Comparison of ENCODE assay signal across 13 cellular contexts in the genomic region with DNA sequence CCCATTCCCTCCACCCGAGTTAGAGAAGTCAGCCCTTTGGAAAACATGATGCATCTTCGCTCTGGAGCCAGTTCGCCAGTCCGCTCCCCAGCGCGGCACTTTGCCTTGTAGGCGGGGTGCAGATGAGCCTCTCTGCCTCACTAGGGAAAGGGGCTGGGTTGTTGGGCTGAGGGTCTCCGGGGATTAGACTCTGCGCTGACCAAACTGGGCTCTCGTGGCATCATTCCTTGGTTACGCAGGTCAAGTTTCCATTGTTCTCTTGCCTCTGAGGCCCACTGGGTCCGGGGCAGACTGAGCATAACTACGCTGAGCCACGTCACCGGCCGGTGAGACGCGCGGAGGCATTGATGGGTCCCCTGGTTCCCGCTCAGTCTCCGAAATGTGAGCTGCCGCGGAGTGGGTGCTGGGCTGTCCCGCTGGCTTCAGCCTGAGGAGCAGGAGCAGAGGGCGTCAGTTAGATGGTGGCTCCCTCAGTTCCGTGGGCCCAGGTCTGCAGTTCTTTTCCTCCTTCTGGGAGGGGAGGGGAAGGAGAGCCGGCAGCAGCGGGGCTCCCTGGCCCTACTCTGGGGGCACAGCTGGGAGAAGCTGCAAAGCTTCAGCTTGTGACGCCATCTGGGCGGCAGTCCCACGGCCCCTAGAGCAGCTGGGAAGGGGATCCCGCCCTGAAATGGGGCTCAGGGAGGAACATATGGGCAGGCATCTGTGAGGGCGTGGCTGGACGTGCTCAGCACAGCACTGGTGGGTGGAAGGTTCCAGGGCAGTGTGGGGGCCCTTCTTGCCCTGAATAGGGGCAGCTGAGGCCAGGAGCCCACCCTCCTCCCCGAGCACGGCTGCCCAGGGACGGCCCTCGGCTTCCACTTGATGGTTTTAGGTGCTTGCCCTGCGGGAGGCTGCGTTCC.
DNase-seq lines count a peak whose midpoint lies in the region; ATAC-seq and TF ChIP-seq lines count a peak whose summit lies in the region.
"Had no signal": no experiment of that assay in that cellular context is flagged by ENCODE, and none has a peak within 500 bp of the region (broad histone marks: within the 10 kb centered on the region; RNA-seq: fewer than 3 reads in every experiment).

No MANE protein-coding gene starts in this region.

- peak overlapping the region; percentile 75 for H3K27ac Mint-ChIP-seq in neural crest cell (ENCODE audit: unreplicated experiment)
- H3K27ac Mint-ChIP-seq: activated naive CD4-positive, alpha-beta T cell treated with anti-CD3 and anti-CD28 coated beads, Interleukin-2, amount 50 U/mL, for 24 hours had no signal

- WGBS in tibial nerve, 2 donors = 51 to 55% methylated on average over 14 to 23 of the region's 40 CpGs

- H3K27ac ChIP-seq in fibroblast of lung (ENCODE audit: insufficient read depth, low read length) (peak overlapping the region; percentile 89), tibial nerve (peak overlapping the region; percentile 68 to 85 (median 76))

- no peaks in the 10 kb centered on the region for H3K9me3 ChIP-seq in fibroblast of lung (ENCODE audit: control insufficient read depth, insufficient read depth, low read depth, low read length)
- peaks cover 0 to 5% (median 0%) of the 10 kb centered on the region in 4 donors for H3K9me3 ChIP-seq in tibial nerve

- peak overlapping the region; percentile 70 for H3K4me2 ChIP-seq in fibroblast of lung (ENCODE audit: extremely low read depth, insufficient read depth, low read length)
- H3K4me2 ChIP-seq: smooth muscle cell had no signal

- no peaks in the 10 kb centered on the region for H3K79me2 ChIP-seq in fibroblast of lung (ENCODE audit: control insufficient read depth, insufficient read depth, low read length)

- H3K4me3 Mint-ChIP-seq in neural crest cell = no peak overlapping the region
- H3K4me3 Mint-ChIP-seq: activated naive CD4-positive, alpha-beta T cell treated with anti-CD3 and anti-CD28 coated beads, Interleukin-2, amount 50 U/mL, for 24 hours had no signal

- peak; percentile 37 for DNase-seq in NCI-H524 treated with DMSO at 0.1 percent for 48 hours (lab: John Stamatoyannopoulos, UW)
- peak in 1 of 2 donors; percentile 74 for DNase-seq in fibroblast of lung (ENCODE audit: low read depth in 2 of 2)
- no peak for DNase-seq in neural crest cell (ENCODE audit: low read depth, low spot score)
- no peak for DNase-seq in tibial nerve (ENCODE audit: low spot score in 2 of 2)
- DNase-seq in activated CD4-positive, CD25-positive, alpha-beta regulatory T cell treated with anti-CD3 and anti-CD28 coated beads, Interleukin-2, amount 50 U/mL, for 72 hours = no peak
- DNase-seq in left lobe of liver (ENCODE audit: low spot score) = no peak
- DNase-seq in MV-4-11 (lab: John Stamatoyannopoulos, UW) = no peak
- DNase-seq: DND-41; stimulated activated CD8-positive, alpha-beta memory T cell treated with anti-CD3 and anti-CD28 coated beads, Interleukin-4, amount 100 ng/mL, for 48 hours had no signal

- H2AFZ ChIP-seq in fibroblast of lung (ENCODE audit: low read length) = no peak overlapping the region

- H3K9me3 Mint-ChIP-seq in neural crest cell = peaks cover 7% of the 10 kb centered on the region

- H3K36me3 Mint-ChIP-seq in neural crest cell (ENCODE audit: low read depth) = peaks cover 30% of the 10 kb centered on the region

- H3K4me3 ChIP-seq in fibroblast of lung (replicated peaks in 1 of 4; ENCODE audit: control extremely low read depth in 1 of 4, insufficient read depth in 1 of 4, low read depth in 3 of 4, low read length in 4 of 4) (no peak overlapping the region), tibial nerve (peak overlapping the region in 2 of 4 donors; percentile 14 to 15)
- H3K4me3 ChIP-seq: K562, smooth muscle cell had no signal

- peaks cover 53% of the 10 kb centered on the region for H3K4me1 Mint-ChIP-seq in neural crest cell
- H3K4me1 Mint-ChIP-seq: activated naive CD4-positive, alpha-beta T cell treated with anti-CD3 and anti-CD28 coated beads, Interleukin-2, amount 50 U/mL, for 24 hours had no signal

- peak in 1 of 2 donors; percentile 31 for TF ChIP-seq EP300 in tibial nerve (IDR thresholded peaks at IDR 0.05)

- H3K9ac ChIP-seq in fibroblast of lung (ENCODE audit: insufficient read depth, low read length) = peak overlapping the region; percentile 62

- H3K36me3 ChIP-seq in fibroblast of lung (ENCODE audit: control insufficient read depth, insufficient read depth, low read length) = no peaks in the 10 kb centered on the region
- peaks cover 0 to 3% (median 0%) of the 10 kb centered on the region in 3 donors for H3K36me3 ChIP-seq in tibial nerve

- no peaks in the 10 kb centered on the region for H4K20me1 ChIP-seq in fibroblast of lung (ENCODE audit: control insufficient read depth, extremely low read depth, insufficient read depth, low read length)

- peak in 1 of 2 donors; percentile 15 for TF ChIP-seq POLR2A in tibial nerve (IDR thresholded peaks at IDR 0.05)

- ATAC-seq in GM21737 (IDR thresholded peaks at IDR 0.05; ENCODE audit: unreplicated experiment) (no peak), left lobe of liver (no peak)
- ATAC-seq: K562 had no signal

- H3K27me3 Mint-ChIP-seq in neural crest cell (ENCODE audit: low read depth) = no peaks in the 10 kb centered on the region

- TF ChIP-seq CTCF in fibroblast of lung (conservative IDR thresholded peaks at IDR 0.05 in 1 of 2, IDR thresholded peaks at IDR 0.05 in 1 of 2; ENCODE audit: low read depth in 1 of 2, low read length in 2 of 2) (no peak), neural crest cell (conservative IDR thresholded peaks at IDR 0.05) (no peak), tibial nerve (IDR thresholded peaks at IDR 0.05) (no peak)

- H3K27me3 ChIP-seq in fibroblast of lung (ENCODE audit: control insufficient read depth, insufficient read depth, low read length) (no peaks in the 10 kb centered on the region), tibial nerve (no peaks in the 10 kb centered on the region)

- H3K4me1 ChIP-seq in fibroblast of lung (ENCODE audit: control insufficient read depth, extremely low read depth, insufficient read depth, low read length) = peaks cover 28% of the 10 kb centered on the region
- H3K4me1 ChIP-seq in tibial nerve = peaks cover 0 to 79% (median 25%) of the 10 kb centered on the region in 4 donors
